2 cellular contexts compared by ENCODE assay signal in the genomic region with DNA sequence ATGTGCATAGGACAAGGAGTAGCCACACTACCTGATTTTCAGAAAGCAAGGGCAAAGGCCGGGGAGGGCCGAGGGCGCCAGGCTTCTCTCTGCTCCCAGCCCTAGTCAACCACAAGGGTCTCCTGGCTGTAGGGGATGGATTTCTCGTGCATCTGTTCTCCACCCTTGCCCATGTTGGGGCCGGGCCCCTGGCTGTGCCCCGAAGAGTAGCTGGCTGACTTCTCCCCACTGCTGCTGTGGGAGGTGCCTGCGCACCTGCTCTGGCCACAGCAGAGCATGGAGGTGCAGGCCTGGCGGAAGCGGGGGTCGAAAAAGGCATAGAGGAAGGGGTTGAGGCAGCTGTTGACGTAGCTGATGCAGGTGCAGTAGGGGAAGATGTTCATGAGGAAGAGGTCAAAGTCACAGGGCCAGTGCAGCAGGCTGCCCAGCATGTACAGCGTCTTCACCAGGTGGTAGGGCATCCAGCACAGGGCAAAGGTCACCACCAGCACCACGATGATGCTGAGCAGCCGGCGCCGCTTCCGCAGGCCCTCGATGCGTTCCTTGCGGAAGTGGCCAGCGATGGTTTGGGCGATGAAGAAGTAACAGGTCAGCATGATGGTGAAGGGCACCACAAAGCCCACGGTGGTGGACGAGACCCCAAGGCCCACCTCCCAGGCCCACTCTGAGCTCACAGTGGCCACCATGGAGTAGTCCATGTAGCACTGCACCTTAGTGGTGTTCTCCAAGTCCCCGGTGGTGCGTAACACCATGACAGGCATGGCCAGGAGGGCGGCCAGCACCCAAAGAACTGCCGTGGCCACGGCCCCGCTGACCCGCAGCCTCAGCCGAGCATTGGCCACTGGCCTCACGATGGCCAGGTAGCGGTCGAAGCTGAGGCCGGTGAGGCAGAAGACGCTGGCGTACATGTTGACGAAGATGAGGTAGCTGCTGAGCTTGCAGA.
TF ChIP-seq lines count a peak whose summit lies in the region.

No MANE protein-coding gene starts in this region.

TF ChIP-seq in liver, 16 proteins besides CTCF, POLR2A, EP300 and RAD21:
- TF ChIP-seq, protein P1, sequence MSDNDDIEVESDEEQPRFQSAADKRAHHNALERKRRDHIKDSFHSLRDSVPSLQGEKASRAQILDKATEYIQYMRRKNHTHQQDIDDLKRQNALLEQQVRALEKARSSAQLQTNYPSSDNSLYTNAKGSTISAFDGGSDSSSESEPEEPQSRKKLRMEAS (IDR thresholded peaks at IDR 0.05) = no peak
- TF ChIP-seq, protein P2, sequence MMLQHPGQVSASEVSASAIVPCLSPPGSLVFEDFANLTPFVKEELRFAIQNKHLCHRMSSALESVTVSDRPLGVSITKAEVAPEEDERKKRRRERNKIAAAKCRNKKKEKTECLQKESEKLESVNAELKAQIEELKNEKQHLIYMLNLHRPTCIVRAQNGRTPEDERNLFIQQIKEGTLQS (IDR thresholded peaks at IDR 0.05) = no peak
- TF ChIP-seq FOXA2 (IDR thresholded peaks at IDR 0.05) (no peak), FOXA1 (IDR thresholded peaks at IDR 0.05) (no peak), EGR1 (IDR thresholded peaks at IDR 0.05; ENCODE audit: low read depth in 2 of 2) (no peak), RXRA (IDR thresholded peaks at IDR 0.05) (no peak), YY1 (IDR thresholded peaks at IDR 0.05) (no peak), TAF1 (conservative IDR thresholded peaks at IDR 0.05) (no peak), HNF4A (conservative IDR thresholded peaks at IDR 0.05) (no peak), NR2F2 (IDR thresholded peaks at IDR 0.05) (no peak), JUND (IDR thresholded peaks at IDR 0.05) (no peak), HNF4G (IDR thresholded peaks at IDR 0.05) (no peak)
- TF ChIP-seq, protein P3, sequence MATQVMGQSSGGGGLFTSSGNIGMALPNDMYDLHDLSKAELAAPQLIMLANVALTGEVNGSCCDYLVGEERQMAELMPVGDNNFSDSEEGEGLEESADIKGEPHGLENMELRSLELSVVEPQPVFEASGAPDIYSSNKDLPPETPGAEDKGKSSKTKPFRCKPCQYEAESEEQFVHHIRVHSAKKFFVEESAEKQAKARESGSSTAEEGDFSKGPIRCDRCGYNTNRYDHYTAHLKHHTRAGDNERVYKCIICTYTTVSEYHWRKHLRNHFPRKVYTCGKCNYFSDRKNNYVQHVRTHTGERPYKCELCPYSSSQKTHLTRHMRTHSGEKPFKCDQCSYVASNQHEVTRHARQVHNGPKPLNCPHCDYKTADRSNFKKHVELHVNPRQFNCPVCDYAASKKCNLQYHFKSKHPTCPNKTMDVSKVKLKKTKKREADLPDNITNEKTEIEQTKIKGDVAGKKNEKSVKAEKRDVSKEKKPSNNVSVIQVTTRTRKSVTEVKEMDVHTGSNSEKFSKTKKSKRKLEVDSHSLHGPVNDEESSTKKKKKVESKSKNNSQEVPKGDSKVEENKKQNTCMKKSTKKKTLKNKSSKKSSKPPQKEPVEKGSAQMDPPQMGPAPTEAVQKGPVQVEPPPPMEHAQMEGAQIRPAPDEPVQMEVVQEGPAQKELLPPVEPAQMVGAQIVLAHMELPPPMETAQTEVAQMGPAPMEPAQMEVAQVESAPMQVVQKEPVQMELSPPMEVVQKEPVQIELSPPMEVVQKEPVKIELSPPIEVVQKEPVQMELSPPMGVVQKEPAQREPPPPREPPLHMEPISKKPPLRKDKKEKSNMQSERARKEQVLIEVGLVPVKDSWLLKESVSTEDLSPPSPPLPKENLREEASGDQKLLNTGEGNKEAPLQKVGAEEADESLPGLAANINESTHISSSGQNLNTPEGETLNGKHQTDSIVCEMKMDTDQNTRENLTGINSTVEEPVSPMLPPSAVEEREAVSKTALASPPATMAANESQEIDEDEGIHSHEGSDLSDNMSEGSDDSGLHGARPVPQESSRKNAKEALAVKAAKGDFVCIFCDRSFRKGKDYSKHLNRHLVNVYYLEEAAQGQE (IDR thresholded peaks at IDR 0.05) = no peak
- TF ChIP-seq, protein P4, sequence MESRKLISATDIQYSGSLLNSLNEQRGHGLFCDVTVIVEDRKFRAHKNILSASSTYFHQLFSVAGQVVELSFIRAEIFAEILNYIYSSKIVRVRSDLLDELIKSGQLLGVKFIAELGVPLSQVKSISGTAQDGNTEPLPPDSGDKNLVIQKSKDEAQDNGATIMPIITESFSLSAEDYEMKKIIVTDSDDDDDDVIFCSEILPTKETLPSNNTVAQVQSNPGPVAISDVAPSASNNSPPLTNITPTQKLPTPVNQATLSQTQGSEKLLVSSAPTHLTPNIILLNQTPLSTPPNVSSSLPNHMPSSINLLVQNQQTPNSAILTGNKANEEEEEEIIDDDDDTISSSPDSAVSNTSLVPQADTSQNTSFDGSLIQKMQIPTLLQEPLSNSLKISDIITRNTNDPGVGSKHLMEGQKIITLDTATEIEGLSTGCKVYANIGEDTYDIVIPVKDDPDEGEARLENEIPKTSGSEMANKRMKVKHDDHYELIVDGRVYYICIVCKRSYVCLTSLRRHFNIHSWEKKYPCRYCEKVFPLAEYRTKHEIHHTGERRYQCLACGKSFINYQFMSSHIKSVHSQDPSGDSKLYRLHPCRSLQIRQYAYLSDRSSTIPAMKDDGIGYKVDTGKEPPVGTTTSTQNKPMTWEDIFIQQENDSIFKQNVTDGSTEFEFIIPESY (IDR thresholded peaks at IDR 0.05) = no peak

TF ChIP-seq in HepG2, 621 proteins besides CTCF, POLR2A, EP300 and RAD21:
- TF ChIP-seq, protein P5, sequence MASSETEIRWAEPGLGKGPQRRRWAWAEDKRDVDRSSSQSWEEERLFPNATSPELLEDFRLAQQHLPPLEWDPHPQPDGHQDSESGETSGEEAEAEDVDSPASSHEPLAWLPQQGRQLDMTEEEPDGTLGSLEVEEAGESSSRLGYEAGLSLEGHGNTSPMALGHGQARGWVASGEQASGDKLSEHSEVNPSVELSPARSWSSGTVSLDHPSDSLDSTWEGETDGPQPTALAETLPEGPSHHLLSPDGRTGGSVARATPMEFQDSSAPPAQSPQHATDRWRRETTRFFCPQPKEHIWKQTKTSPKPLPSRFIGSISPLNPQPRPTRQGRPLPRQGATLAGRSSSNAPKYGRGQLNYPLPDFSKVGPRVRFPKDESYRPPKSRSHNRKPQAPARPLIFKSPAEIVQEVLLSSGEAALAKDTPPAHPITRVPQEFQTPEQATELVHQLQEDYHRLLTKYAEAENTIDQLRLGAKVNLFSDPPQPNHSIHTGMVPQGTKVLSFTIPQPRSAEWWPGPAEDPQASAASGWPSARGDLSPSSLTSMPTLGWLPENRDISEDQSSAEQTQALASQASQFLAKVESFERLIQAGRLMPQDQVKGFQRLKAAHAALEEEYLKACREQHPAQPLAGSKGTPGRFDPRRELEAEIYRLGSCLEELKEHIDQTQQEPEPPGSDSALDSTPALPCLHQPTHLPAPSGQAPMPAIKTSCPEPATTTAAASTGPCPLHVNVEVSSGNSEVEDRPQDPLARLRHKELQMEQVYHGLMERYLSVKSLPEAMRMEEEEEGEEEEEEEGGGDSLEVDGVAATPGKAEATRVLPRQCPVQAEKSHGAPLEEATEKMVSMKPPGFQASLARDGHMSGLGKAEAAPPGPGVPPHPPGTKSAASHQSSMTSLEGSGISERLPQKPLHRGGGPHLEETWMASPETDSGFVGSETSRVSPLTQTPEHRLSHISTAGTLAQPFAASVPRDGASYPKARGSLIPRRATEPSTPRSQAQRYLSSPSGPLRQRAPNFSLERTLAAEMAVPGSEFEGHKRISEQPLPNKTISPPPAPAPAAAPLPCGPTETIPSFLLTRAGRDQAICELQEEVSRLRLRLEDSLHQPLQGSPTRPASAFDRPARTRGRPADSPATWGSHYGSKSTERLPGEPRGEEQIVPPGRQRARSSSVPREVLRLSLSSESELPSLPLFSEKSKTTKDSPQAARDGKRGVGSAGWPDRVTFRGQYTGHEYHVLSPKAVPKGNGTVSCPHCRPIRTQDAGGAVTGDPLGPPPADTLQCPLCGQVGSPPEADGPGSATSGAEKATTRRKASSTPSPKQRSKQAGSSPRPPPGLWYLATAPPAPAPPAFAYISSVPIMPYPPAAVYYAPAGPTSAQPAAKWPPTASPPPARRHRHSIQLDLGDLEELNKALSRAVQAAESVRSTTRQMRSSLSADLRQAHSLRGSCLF (CRISPR knock-in tag; IDR thresholded peaks at IDR 0.05; ENCODE audit: borderline replicate concordance) = no peak
- TF ChIP-seq HDAC1 (CRISPR knock-in tag; IDR thresholded peaks at IDR 0.05) (no peak), RBM39 (IDR thresholded peaks at IDR 0.05; ENCODE audit: low read depth, low read length, poor library complexity, severe bottlenecking) (no peak), IKZF4 (CRISPR knock-in tag; IDR thresholded peaks at IDR 0.05; ENCODE audit: borderline replicate concordance, low read depth, not compliant biosample characterization) (no peak), ZNF713 (CRISPR knock-in tag; IDR thresholded peaks at IDR 0.05) (no peak), ZNF546 (CRISPR knock-in tag; conservative IDR thresholded peaks at IDR 0.05) (no peak), SAFB2 (CRISPR knock-in tag; IDR thresholded peaks at IDR 0.05; ENCODE audit: borderline replicate concordance, low read depth) (no peak), NR2F2 (IDR thresholded peaks at IDR 0.05; ENCODE audit: borderline replicate concordance, low read depth) (no peak), KAT2B (IDR thresholded peaks at IDR 0.05; ENCODE audit: borderline replicate concordance, low read depth, low read length) (no peak), ZNF33B (CRISPR knock-in tag; IDR thresholded peaks at IDR 0.05) (no peak), TEAD3 (CRISPR knock-in tag; optimal IDR thresholded peaks at IDR 0.05; ENCODE audit: borderline replicate concordance) (no peak), ZNF326 (CRISPR knock-in tag; IDR thresholded peaks at IDR 0.05; ENCODE audit: borderline replicate concordance) (no peak), REL (CRISPR knock-in tag; conservative IDR thresholded peaks at IDR 0.05) (no peak)
- TF ChIP-seq, protein P6, sequence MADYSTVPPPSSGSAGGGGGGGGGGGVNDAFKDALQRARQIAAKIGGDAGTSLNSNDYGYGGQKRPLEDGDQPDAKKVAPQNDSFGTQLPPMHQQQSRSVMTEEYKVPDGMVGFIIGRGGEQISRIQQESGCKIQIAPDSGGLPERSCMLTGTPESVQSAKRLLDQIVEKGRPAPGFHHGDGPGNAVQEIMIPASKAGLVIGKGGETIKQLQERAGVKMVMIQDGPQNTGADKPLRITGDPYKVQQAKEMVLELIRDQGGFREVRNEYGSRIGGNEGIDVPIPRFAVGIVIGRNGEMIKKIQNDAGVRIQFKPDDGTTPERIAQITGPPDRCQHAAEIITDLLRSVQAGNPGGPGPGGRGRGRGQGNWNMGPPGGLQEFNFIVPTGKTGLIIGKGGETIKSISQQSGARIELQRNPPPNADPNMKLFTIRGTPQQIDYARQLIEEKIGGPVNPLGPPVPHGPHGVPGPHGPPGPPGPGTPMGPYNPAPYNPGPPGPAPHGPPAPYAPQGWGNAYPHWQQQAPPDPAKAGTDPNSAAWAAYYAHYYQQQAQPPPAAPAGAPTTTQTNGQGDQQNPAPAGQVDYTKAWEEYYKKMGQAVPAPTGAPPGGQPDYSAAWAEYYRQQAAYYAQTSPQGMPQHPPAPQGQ (CRISPR knock-in tag; IDR thresholded peaks at IDR 0.05; ENCODE audit: borderline replicate concordance) = no peak
- TF ChIP-seq, protein P7, sequence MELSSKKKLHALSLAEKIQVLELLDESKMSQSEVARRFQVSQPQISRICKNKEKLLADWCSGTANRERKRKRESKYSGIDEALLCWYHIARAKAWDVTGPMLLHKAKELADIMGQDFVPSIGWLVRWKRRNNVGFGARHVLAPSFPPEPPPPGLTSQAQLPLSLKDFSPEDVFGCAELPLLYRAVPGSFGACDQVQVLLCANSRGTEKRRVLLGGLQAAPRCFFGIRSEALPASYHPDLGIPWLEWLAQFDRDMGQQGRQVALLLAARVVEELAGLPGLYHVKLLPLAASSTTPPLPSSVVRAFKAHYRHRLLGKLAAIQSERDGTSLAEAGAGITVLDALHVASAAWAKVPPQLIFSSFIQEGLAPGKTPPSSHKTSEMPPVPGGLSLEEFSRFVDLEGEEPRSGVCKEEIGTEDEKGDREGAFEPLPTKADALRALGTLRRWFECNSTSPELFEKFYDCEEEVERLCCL (CRISPR knock-in tag; IDR thresholded peaks at IDR 0.05; ENCODE audit: borderline replicate concordance) = no peak
- TF ChIP-seq, protein P8, sequence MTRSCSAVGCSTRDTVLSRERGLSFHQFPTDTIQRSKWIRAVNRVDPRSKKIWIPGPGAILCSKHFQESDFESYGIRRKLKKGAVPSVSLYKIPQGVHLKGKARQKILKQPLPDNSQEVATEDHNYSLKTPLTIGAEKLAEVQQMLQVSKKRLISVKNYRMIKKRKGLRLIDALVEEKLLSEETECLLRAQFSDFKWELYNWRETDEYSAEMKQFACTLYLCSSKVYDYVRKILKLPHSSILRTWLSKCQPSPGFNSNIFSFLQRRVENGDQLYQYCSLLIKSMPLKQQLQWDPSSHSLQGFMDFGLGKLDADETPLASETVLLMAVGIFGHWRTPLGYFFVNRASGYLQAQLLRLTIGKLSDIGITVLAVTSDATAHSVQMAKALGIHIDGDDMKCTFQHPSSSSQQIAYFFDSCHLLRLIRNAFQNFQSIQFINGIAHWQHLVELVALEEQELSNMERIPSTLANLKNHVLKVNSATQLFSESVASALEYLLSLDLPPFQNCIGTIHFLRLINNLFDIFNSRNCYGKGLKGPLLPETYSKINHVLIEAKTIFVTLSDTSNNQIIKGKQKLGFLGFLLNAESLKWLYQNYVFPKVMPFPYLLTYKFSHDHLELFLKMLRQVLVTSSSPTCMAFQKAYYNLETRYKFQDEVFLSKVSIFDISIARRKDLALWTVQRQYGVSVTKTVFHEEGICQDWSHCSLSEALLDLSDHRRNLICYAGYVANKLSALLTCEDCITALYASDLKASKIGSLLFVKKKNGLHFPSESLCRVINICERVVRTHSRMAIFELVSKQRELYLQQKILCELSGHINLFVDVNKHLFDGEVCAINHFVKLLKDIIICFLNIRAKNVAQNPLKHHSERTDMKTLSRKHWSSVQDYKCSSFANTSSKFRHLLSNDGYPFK (CRISPR knock-in tag; IDR thresholded peaks at IDR 0.05; ENCODE audit: borderline replicate concordance) = no peak
- TF ChIP-seq, protein P9, sequence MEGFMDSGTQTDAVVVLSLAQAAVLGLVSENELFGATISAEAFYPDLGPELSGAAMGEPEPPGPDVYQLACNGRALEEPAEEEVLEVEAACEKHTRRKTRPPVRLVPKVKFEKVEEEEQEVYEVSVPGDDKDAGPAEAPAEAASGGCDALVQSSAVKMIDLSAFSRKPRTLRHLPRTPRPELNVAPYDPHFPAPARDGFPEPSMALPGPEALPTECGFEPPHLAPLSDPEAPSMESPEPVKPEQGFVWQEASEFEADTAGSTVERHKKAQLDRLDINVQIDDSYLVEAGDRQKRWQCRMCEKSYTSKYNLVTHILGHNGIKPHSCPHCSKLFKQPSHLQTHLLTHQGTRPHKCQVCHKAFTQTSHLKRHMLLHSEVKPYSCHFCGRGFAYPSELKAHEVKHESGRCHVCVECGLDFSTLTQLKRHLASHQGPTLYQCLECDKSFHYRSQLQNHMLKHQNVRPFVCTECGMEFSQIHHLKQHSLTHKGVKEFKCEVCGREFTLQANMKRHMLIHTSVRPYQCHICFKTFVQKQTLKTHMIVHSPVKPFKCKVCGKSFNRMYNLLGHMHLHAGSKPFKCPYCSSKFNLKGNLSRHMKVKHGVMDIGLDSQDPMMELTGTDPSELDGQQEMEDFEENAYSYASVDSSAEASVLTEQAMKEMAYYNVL (CRISPR knock-in tag; IDR thresholded peaks at IDR 0.05; ENCODE audit: borderline replicate concordance) = no peak
- TF ChIP-seq, protein P10, sequence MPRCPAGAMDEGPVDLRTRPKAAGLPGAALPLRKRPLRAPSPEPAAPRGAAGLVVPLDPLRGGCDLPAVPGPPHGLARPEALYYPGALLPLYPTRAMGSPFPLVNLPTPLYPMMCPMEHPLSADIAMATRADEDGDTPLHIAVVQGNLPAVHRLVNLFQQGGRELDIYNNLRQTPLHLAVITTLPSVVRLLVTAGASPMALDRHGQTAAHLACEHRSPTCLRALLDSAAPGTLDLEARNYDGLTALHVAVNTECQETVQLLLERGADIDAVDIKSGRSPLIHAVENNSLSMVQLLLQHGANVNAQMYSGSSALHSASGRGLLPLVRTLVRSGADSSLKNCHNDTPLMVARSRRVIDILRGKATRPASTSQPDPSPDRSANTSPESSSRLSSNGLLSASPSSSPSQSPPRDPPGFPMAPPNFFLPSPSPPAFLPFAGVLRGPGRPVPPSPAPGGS (CRISPR knock-in tag; IDR thresholded peaks at IDR 0.05) = no peak
